ENCODE assay signal across 1 cellular context in genomic region chr5:43137326-43137725, GRCh38.
TF ChIP-seq lines count a peak whose summit lies in the region.

No MANE protein-coding gene starts in this region.

TF ChIP-seq in GM12878, 131 proteins besides CTCF, POLR2A, EP300 and RAD21:
- TF ChIP-seq SMC3 (IDR thresholded peaks at IDR 0.05; ENCODE audit: borderline replicate concordance, low read length) (no peak), MTA2 (IDR thresholded peaks at IDR 0.05; ENCODE audit: low read depth) (no peak), RELB (IDR thresholded peaks at IDR 0.05; ENCODE audit: low read depth) (no peak), TCF3 (IDR thresholded peaks at IDR 0.05; ENCODE audit: borderline replicate concordance, insufficient read depth, low read depth, low read length) (no peak), E4F1 (IDR thresholded peaks at IDR 0.05; ENCODE audit: borderline replicate concordance, partially characterized antibody) (no peak), POU2F2 (IDR thresholded peaks at IDR 0.05; ENCODE audit: borderline replicate concordance, low read depth, low read length) (peak; percentile 65; the same call in 1 of the 3 replicates), NFIC (IDR thresholded peaks at IDR 0.05; ENCODE audit: low read depth, low read length) (0 out of 2 replicates have a peak, but pooled peaks have one; percentile 21), MTA3 (IDR thresholded peaks at IDR 0.05; ENCODE audit: borderline replicate concordance, low read length) (no peak), RFX5 (IDR thresholded peaks at IDR 0.05; ENCODE audit: low read depth, low read length) (no peak), ZBED1 (IDR thresholded peaks at IDR 0.05; ENCODE audit: borderline replicate concordance) (no peak), ATF2 (IDR thresholded peaks at IDR 0.05; ENCODE audit: low read length) (no peak; the same call in 1 of the 2 replicates), ZNF217 (IDR thresholded peaks at IDR 0.05) (no peak), CEBPZ (IDR thresholded peaks at IDR 0.05; ENCODE audit: low read depth, low read length) (no peak), IKZF2 (IDR thresholded peaks at IDR 0.05) (no peak), PAX5 (IDR thresholded peaks at IDR 0.05; ENCODE audit: borderline replicate concordance, low read depth, low read length) (no peak), YBX1 (IDR thresholded peaks at IDR 0.05) (no peak), HDAC6 (IDR thresholded peaks at IDR 0.05; ENCODE audit: unreplicated experiment) (no peak), SRF (IDR thresholded peaks at IDR 0.05; ENCODE audit: low read depth in 2 of 2, low read length in 2 of 2) (no peak), STAT3 (IDR thresholded peaks at IDR 0.05; ENCODE audit: low read depth, low read length) (no peak), YY1 (IDR thresholded peaks at IDR 0.05; ENCODE audit: low read depth, low read length) (no peak), CREB1 (IDR thresholded peaks at IDR 0.05; ENCODE audit: low read depth) (no peak), KLF5 (IDR thresholded peaks at IDR 0.05; ENCODE audit: partially characterized antibody) (no peak), EED (IDR thresholded peaks at IDR 0.05; ENCODE audit: low read depth) (no peak), ESRRA (IDR thresholded peaks at IDR 0.05; ENCODE audit: low read length) (no peak), HDAC2 (IDR thresholded peaks at IDR 0.05) (no peak), GABPA (IDR thresholded peaks at IDR 0.05; ENCODE audit: low read depth) (no peak), FOXM1 (IDR thresholded peaks at IDR 0.05; ENCODE audit: low read depth, low read length) (no peak), PAX8 (IDR thresholded peaks at IDR 0.05) (no peak), MYB (IDR thresholded peaks at IDR 0.05; ENCODE audit: borderline replicate concordance, low read depth, low read length) (no peak), RAD51 (IDR thresholded peaks at IDR 0.05) (no peak), BCLAF1 (IDR thresholded peaks at IDR 0.05) (no peak), PKNOX1 (IDR thresholded peaks at IDR 0.05) (peak; percentile 20; the same call in 1 of the 2 replicates), RUNX3 (IDR thresholded peaks at IDR 0.05; ENCODE audit: low read length) (peak; percentile 68), SMAD1 (IDR thresholded peaks at IDR 0.05; ENCODE audit: low read depth, partially characterized antibody) (no peak), KDM1A (IDR thresholded peaks at IDR 0.05; ENCODE audit: borderline replicate concordance) (no peak), SPI1 (IDR thresholded peaks at IDR 0.05; ENCODE audit: borderline replicate concordance, insufficient read depth, low read depth, low read length) (no peak), CBX5 (IDR thresholded peaks at IDR 0.05; ENCODE audit: low read depth) (no peak), ZNF274 (IDR thresholded peaks at IDR 0.05; ENCODE audit: insufficient read depth, insufficient read length) (no peak), ZNF384 (IDR thresholded peaks at IDR 0.05; ENCODE audit: borderline replicate concordance, low read depth, low read length) (peak; percentile 83), NFYA (IDR thresholded peaks at IDR 0.05; ENCODE audit: borderline replicate concordance, low read depth, low read length) (no peak), NRF1 (conservative IDR thresholded peaks at IDR 0.05; ENCODE audit: low read depth, low read length) (no peak), PBX3 (IDR thresholded peaks at IDR 0.05; ENCODE audit: insufficient replicate concordance, low read depth, low read length) (no peak)
